Comparison of ENCODE assay signal across 20 cellular contexts in genomic region chr10:72461085-72461484, GRCh38.
DNase-seq lines count a peak whose midpoint lies in the region; ATAC-seq and TF ChIP-seq lines count a peak whose summit lies in the region.
"Had no signal": no experiment of that assay in that cellular context is flagged by ENCODE, and none has a peak within 500 bp of the region (broad histone marks: within the 10 kb centered on the region; RNA-seq: fewer than 3 reads in every experiment).

No MANE protein-coding gene starts in this region.

- 31% methylated on average over 2 of the region's 2 CpGs for WGBS in testis, 2 donors

- peak; percentile 12 to 15 for DNase-seq in cardiac muscle cell (ENCODE audit: low read depth in 1 of 2, low spot score in 1 of 2)
- DNase-seq in cardiac septum (ENCODE audit: low spot score): no peak
- no peak for DNase-seq in left lung
- DNase-seq in testis: peak; percentile 41
- no peak for DNase-seq in T-helper 1 cell
- DNase-seq in WERI-Rb-1: no peak
- no peak for DNase-seq in activated CD4-positive, alpha-beta T cell treated with anti-CD3 and anti-CD28 coated beads for 1 hour
- DNase-seq: ACHN; CD4-positive, CD25-positive, alpha-beta regulatory T cell; HCEC 1CT; KBM-7; NCI-H1048; NCI-H1694; NCI-H2171; NCI-H510A; NK-92 treated with Interleukin-12 subunit alpha and Interleukin-12 subunit beta, amount 100 ng/mL, for 24 hours; PC-3 had no signal

- H3K27ac ChIP-seq in cardiac muscle cell (peak overlapping the region; percentile 9), VCaP (0 out of 2 replicates have a peak overlapping the region, but pooled peaks have one; percentile 2), left lung (no peak overlapping the region), testis (no peak overlapping the region), WERI-Rb-1 (no peak overlapping the region)
- H3K27ac ChIP-seq: SJSA1 had no signal

- peak; percentile 13 for ATAC-seq in left lung
- ATAC-seq: GM12878, PC-3 had no signal

- no peaks in the 10 kb centered on the region for H3K36me3 ChIP-seq in cardiac muscle cell
- no peaks in the 10 kb centered on the region for H3K36me3 ChIP-seq in left lung
- no peaks in the 10 kb centered on the region for H3K36me3 ChIP-seq in testis (ENCODE audit: low read depth, missing control alignments)
- no peaks in the 10 kb centered on the region for H3K36me3 ChIP-seq in WERI-Rb-1

- TF ChIP-seq CTCF in cardiac muscle cell (IDR thresholded peaks at IDR 0.05; ENCODE audit: low read depth, low read length) (no peak), VCaP (conservative IDR thresholded peaks at IDR 0.05) (no peak), left lung (IDR thresholded peaks at IDR 0.05) (no peak), testis (IDR thresholded peaks at IDR 0.05) (no peak), WERI-Rb-1 (IDR thresholded peaks at IDR 0.05; ENCODE audit: low read depth, low read length) (no peak)

- no peak overlapping the region for H3K4me3 ChIP-seq in cardiac muscle cell
- no peak overlapping the region for H3K4me3 ChIP-seq in left lung
- no peak overlapping the region for H3K4me3 ChIP-seq in testis
- no peak overlapping the region for H3K4me3 ChIP-seq in WERI-Rb-1 (ENCODE audit: low read depth, low read length)
- H3K4me3 ChIP-seq: GM12878, SJSA1 had no signal

- intact Hi-C loops in cardiac septum (cut with DNase I) (no loop called here), left lung (cut with DNase I) (no loop called here), testis (cut with DNase I; ENCODE audit: low total_unique reads) (no loop called here)

- TF ChIP-seq POLR2A in testis (IDR thresholded peaks at IDR 0.05): no peak

- H3K27me3 ChIP-seq in cardiac muscle cell: no peaks in the 10 kb centered on the region
- H3K27me3 ChIP-seq in left lung: no peaks in the 10 kb centered on the region
- no peaks in the 10 kb centered on the region for H3K27me3 ChIP-seq in testis
- no peaks in the 10 kb centered on the region for H3K27me3 ChIP-seq in WERI-Rb-1 (ENCODE audit: insufficient read depth, low read depth, severe bottlenecking)
- H3K27me3 ChIP-seq: SJSA1 had no signal

- peaks cover 3% of the 10 kb centered on the region for H3K4me1 ChIP-seq in cardiac muscle cell (ENCODE audit: low read depth)
- H3K4me1 ChIP-seq in left lung: peaks cover 0 to 3% of the 10 kb centered on the region in 2 donors
- no peaks in the 10 kb centered on the region for H3K4me1 ChIP-seq in testis

- H3K9me3 ChIP-seq in cardiac muscle cell (ENCODE audit: low read depth): no peaks in the 10 kb centered on the region
- H3K9me3 ChIP-seq in left lung: no peaks in the 10 kb centered on the region
- no peaks in the 10 kb centered on the region for H3K9me3 ChIP-seq in testis
- H3K9me3 ChIP-seq in WERI-Rb-1 (ENCODE audit: severe bottlenecking): no peaks in the 10 kb centered on the region
- H3K9me3 ChIP-seq: SJSA1 had no signal

Comparison
In these comparisons a context has a peak if more than half of its experiments do, and no peak if none do; other contexts are left out.
1. DNase-seq: peak in cardiac muscle cell (2 of 2) and testis (single experiment); none in cardiac septum (single experiment), left lung (0 of 2), T-helper 1 cell (0 of 5), WERI-Rb-1 (single experiment) and activated CD4-positive, alpha-beta T cell treated with anti-CD3 and anti-CD28 coated beads for 1 hour (single experiment).
2. H3K27ac ChIP-seq: peak in cardiac muscle cell (single experiment) and VCaP (single experiment); none in left lung (0 of 2), testis (0 of 2) and WERI-Rb-1 (single experiment).